In genomic region chr15:67792250-67792942, GRCh38 we compare ENCODE assay signal across 1 cellular context.
A peak's percentile ranks its signal among the peaks of the same experiment; 100 is the strongest.
TF ChIP-seq lines count a peak whose summit lies in the region.

No MANE protein-coding gene starts in this region.

TF ChIP-seq in HEK293, 187 proteins besides CTCF, POLR2A, EP300 and RAD21 (continued from another document and continues in another):
- TF ChIP-seq FEZF1 (tag by site-specific recombination; IDR thresholded peaks at IDR 0.05) = peak; percentile 98
- peak; percentile 51; the same call in 1 of the 2 replicates for TF ChIP-seq MEIS1 (CRISPR knock-in tag; IDR thresholded peaks at IDR 0.05; ENCODE audit: borderline replicate concordance)
- 0 out of 2 replicates have a peak, but pooled peaks have one; percentile 65 for TF ChIP-seq ZNF19 (tag by site-specific recombination; IDR thresholded peaks at IDR 0.05; ENCODE audit: low read depth)
- TF ChIP-seq ZNF24 (tag by site-specific recombination; IDR thresholded peaks at IDR 0.05) = peak; percentile 100
- no peak for TF ChIP-seq ZNF791 (tag by site-specific recombination; IDR thresholded peaks at IDR 0.05)
- no peak for TF ChIP-seq ZNF544 (tag by site-specific recombination; IDR thresholded peaks at IDR 0.05)
- no peak for TF ChIP-seq ZNF776 (tag by site-specific recombination; IDR thresholded peaks at IDR 0.05; ENCODE audit: borderline replicate concordance)
- TF ChIP-seq WT1 (tag by site-specific recombination; IDR thresholded peaks at IDR 0.05) = peak; percentile 97
- no peak for TF ChIP-seq ZNF747 (tag by site-specific recombination; IDR thresholded peaks at IDR 0.05)
- peak; percentile 67 for TF ChIP-seq KLF1 (tag by site-specific recombination; IDR thresholded peaks at IDR 0.05)
- no peak for TF ChIP-seq YY2 (tag by site-specific recombination; IDR thresholded peaks at IDR 0.05)
- TF ChIP-seq ZSCAN23 (tag by site-specific recombination; IDR thresholded peaks at IDR 0.05) = peak; percentile 100
- TF ChIP-seq ZNF626 (tag by site-specific recombination; IDR thresholded peaks at IDR 0.05) = peak; percentile 73; the same call in 1 of the 2 replicates
- TF ChIP-seq, protein P1, sequence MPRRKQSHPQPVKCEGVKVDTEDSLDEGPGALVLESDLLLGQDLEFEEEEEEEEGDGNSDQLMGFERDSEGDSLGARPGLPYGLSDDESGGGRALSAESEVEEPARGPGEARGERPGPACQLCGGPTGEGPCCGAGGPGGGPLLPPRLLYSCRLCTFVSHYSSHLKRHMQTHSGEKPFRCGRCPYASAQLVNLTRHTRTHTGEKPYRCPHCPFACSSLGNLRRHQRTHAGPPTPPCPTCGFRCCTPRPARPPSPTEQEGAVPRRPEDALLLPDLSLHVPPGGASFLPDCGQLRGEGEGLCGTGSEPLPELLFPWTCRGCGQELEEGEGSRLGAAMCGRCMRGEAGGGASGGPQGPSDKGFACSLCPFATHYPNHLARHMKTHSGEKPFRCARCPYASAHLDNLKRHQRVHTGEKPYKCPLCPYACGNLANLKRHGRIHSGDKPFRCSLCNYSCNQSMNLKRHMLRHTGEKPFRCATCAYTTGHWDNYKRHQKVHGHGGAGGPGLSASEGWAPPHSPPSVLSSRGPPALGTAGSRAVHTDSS (tag by site-specific recombination; IDR thresholded peaks at IDR 0.05) = peak; percentile 47; the same call in 1 of the 2 replicates
- peak; percentile 94 for TF ChIP-seq ZNF558 (tag by site-specific recombination; IDR thresholded peaks at IDR 0.05)
- TF ChIP-seq OVOL3 (tag by site-specific recombination; IDR thresholded peaks at IDR 0.05) = peak; percentile 95
- peak; percentile 96 for TF ChIP-seq KLF10 (tag by site-specific recombination; IDR thresholded peaks at IDR 0.05)
- TF ChIP-seq ZNF18 (tag by site-specific recombination; IDR thresholded peaks at IDR 0.05) = peak; percentile 94
- peak; percentile 86 for TF ChIP-seq ZNF610 (tag by site-specific recombination; IDR thresholded peaks at IDR 0.05; ENCODE audit: borderline replicate concordance)
- TF ChIP-seq, protein P2, sequence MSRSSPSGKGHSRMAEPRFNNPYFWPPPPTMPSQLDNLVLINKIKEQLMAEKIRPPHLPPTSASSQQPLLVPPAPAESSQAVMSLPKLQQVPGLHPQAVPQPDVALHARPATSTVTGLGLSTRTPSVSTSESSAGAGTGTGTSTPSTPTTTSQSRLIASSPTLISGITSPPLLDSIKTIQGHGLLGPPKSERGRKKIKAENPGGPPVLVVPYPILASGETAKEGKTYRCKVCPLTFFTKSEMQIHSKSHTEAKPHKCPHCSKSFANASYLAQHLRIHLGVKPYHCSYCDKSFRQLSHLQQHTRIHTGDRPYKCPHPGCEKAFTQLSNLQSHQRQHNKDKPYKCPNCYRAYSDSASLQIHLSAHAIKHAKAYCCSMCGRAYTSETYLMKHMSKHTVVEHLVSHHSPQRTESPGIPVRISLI (tag by site-specific recombination; IDR thresholded peaks at IDR 0.05) = peak; percentile 89
- peak; percentile 93 for TF ChIP-seq ATF2 (tag by site-specific recombination; IDR thresholded peaks at IDR 0.05; ENCODE audit: low read depth)
- TF ChIP-seq ZEB2 (tag by site-specific recombination; IDR thresholded peaks at IDR 0.05) = peak; percentile 100
- TF ChIP-seq ZNF221 (tag by site-specific recombination; IDR thresholded peaks at IDR 0.05; ENCODE audit: borderline replicate concordance) = 0 out of 2 replicates have a peak, but pooled peaks have one; percentile 58
- peak; percentile 89 for TF ChIP-seq ZSCAN18 (tag by site-specific recombination; IDR thresholded peaks at IDR 0.05)
- peak; percentile 60 for TF ChIP-seq ZNF121 (tag by site-specific recombination; IDR thresholded peaks at IDR 0.05)
- TF ChIP-seq, protein P3, sequence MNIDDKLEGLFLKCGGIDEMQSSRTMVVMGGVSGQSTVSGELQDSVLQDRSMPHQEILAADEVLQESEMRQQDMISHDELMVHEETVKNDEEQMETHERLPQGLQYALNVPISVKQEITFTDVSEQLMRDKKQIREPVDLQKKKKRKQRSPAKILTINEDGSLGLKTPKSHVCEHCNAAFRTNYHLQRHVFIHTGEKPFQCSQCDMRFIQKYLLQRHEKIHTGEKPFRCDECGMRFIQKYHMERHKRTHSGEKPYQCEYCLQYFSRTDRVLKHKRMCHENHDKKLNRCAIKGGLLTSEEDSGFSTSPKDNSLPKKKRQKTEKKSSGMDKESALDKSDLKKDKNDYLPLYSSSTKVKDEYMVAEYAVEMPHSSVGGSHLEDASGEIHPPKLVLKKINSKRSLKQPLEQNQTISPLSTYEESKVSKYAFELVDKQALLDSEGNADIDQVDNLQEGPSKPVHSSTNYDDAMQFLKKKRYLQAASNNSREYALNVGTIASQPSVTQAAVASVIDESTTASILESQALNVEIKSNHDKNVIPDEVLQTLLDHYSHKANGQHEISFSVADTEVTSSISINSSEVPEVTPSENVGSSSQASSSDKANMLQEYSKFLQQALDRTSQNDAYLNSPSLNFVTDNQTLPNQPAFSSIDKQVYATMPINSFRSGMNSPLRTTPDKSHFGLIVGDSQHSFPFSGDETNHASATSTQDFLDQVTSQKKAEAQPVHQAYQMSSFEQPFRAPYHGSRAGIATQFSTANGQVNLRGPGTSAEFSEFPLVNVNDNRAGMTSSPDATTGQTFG (tag by site-specific recombination; IDR thresholded peaks at IDR 0.05; ENCODE audit: borderline replicate concordance) = no peak
- TF ChIP-seq ZNF785 (tag by site-specific recombination; IDR thresholded peaks at IDR 0.05) = no peak
- no peak for TF ChIP-seq ZFP41 (tag by site-specific recombination; IDR thresholded peaks at IDR 0.05; ENCODE audit: borderline replicate concordance)
- TF ChIP-seq ZBTB6 (tag by site-specific recombination; IDR thresholded peaks at IDR 0.05) = peak; percentile 52; the same call in 1 of the 2 replicates
- TF ChIP-seq ZNF521 (tag by site-specific recombination; IDR thresholded peaks at IDR 0.05) = no peak
- no peak; the same call in 1 of the 2 replicates for TF ChIP-seq ZNF623 (tag by site-specific recombination; IDR thresholded peaks at IDR 0.05)
- TF ChIP-seq ZNF280C (tag by site-specific recombination; IDR thresholded peaks at IDR 0.05) = no peak
- TF ChIP-seq ZNF571 (tag by site-specific recombination; IDR thresholded peaks at IDR 0.05) = no peak
- no peak for TF ChIP-seq ZNF354C (tag by site-specific recombination; IDR thresholded peaks at IDR 0.05; ENCODE audit: borderline replicate concordance, low read depth)
- TF ChIP-seq ZBTB17 (tag by site-specific recombination; IDR thresholded peaks at IDR 0.05) = peak; percentile 93
- no peak for TF ChIP-seq ZFP3 (tag by site-specific recombination; IDR thresholded peaks at IDR 0.05; ENCODE audit: low read depth)
- TF ChIP-seq, protein P4, sequence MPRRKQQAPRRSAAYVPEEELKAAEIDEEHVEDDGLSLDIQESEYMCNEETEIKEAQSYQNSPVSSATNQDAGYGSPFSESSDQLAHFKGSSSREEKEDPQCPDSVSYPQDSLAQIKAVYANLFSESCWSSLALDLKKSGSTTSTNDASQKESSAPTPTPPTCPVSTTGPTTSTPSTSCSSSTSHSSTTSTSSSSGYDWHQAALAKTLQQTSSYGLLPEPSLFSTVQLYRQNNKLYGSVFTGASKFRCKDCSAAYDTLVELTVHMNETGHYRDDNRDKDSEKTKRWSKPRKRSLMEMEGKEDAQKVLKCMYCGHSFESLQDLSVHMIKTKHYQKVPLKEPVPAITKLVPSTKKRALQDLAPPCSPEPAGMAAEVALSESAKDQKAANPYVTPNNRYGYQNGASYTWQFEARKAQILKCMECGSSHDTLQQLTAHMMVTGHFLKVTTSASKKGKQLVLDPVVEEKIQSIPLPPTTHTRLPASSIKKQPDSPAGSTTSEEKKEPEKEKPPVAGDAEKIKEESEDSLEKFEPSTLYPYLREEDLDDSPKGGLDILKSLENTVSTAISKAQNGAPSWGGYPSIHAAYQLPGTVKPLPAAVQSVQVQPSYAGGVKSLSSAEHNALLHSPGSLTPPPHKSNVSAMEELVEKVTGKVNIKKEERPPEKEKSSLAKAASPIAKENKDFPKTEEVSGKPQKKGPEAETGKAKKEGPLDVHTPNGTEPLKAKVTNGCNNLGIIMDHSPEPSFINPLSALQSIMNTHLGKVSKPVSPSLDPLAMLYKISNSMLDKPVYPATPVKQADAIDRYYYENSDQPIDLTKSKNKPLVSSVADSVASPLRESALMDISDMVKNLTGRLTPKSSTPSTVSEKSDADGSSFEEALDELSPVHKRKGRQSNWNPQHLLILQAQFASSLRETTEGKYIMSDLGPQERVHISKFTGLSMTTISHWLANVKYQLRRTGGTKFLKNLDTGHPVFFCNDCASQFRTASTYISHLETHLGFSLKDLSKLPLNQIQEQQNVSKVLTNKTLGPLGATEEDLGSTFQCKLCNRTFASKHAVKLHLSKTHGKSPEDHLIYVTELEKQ (tag by site-specific recombination; IDR thresholded peaks at IDR 0.05; ENCODE audit: borderline replicate concordance) = peak; percentile 100
- TF ChIP-seq RBAK (tag by site-specific recombination; IDR thresholded peaks at IDR 0.05) = no peak
- TF ChIP-seq, protein P5, sequence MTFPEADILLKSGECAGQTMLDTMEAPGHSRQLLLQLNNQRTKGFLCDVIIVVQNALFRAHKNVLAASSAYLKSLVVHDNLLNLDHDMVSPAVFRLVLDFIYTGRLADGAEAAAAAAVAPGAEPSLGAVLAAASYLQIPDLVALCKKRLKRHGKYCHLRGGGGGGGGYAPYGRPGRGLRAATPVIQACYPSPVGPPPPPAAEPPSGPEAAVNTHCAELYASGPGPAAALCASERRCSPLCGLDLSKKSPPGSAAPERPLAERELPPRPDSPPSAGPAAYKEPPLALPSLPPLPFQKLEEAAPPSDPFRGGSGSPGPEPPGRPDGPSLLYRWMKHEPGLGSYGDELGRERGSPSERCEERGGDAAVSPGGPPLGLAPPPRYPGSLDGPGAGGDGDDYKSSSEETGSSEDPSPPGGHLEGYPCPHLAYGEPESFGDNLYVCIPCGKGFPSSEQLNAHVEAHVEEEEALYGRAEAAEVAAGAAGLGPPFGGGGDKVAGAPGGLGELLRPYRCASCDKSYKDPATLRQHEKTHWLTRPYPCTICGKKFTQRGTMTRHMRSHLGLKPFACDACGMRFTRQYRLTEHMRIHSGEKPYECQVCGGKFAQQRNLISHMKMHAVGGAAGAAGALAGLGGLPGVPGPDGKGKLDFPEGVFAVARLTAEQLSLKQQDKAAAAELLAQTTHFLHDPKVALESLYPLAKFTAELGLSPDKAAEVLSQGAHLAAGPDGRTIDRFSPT (tag by site-specific recombination; IDR thresholded peaks at IDR 0.05) = peak; percentile 98
- TF ChIP-seq ZNF394 (tag by site-specific recombination; IDR thresholded peaks at IDR 0.05; ENCODE audit: borderline replicate concordance) = peak; percentile 85
- no peak for TF ChIP-seq REPIN1 (tag by site-specific recombination; IDR thresholded peaks at IDR 0.05; ENCODE audit: low read depth)
- TF ChIP-seq YY1 (tag by site-specific recombination; IDR thresholded peaks at IDR 0.05) = no peak; the same call in 1 of the 2 replicates
- TF ChIP-seq OSR2 (tag by site-specific recombination; IDR thresholded peaks at IDR 0.05) = peak; percentile 96
- TF ChIP-seq ZNF621 (tag by site-specific recombination; IDR thresholded peaks at IDR 0.05) = no peak
- peak; percentile 99 for TF ChIP-seq ZXDB (tag by site-specific recombination; IDR thresholded peaks at IDR 0.05)
